Comparison of ENCODE assay signal across 13 cellular contexts in genomic region chr7:68246189-68246633, GRCh38.
A peak's percentile ranks its signal among the peaks of the same experiment; 100 is the strongest.
DNase-seq lines count a peak whose midpoint lies in the region; ATAC-seq, FAIRE-seq and TF ChIP-seq lines count a peak whose summit lies in the region.
"Had no signal": no experiment of that assay in that cellular context is flagged by ENCODE, and none has a peak within 500 bp of the region (broad histone marks: within the 10 kb centered on the region; RNA-seq: fewer than 3 reads in every experiment).

No MANE protein-coding gene starts in this region.

- intact Hi-C loops in kidney (cut with DNase I) = no loop called here
- intact Hi-C loops in Right ventricle myocardium inferior (cut with DNase I) = no loop called here

- H3K9me3 ChIP-seq in kidney (ENCODE audit: control insufficient read depth in 1 of 2, low read length in 2 of 2) = no peaks in the 10 kb centered on the region
- H3K9me3 ChIP-seq: ovary, testis had no signal

- no peak for FAIRE-seq in kidney (lab: Jason Lieb, UNC)
- FAIRE-seq: endothelial cell of umbilical vein had no signal

- ATAC-seq in HG02610 (IDR thresholded peaks at IDR 0.05; ENCODE audit: unreplicated experiment) = no peak
- no peak for ATAC-seq in GM19463 (IDR thresholded peaks at IDR 0.05; ENCODE audit: unreplicated experiment)
- ATAC-seq in Right ventricle myocardium inferior = no peak

- TF ChIP-seq CTCF in AG10803 (conservative IDR thresholded peaks at IDR 0.05; ENCODE audit: low read length) = no peak
- no peak for TF ChIP-seq CTCF in kidney (IDR thresholded peaks at IDR 0.05; ENCODE audit: borderline replicate concordance, extremely low read depth, insufficient read depth)

- no peaks in the 10 kb centered on the region for H3K36me3 ChIP-seq in kidney (ENCODE audit: control insufficient read depth in 1 of 2, insufficient read depth in 2 of 2, low read length in 2 of 2)
- H3K36me3 ChIP-seq: ovary had no signal

- peak; percentile 53 for DNase-seq in AG10803 (ENCODE audit: low read depth)
- peak; percentile 77 for DNase-seq in NCI-H1436 (lab: John Stamatoyannopoulos, UW)
- DNase-seq in RKO (ENCODE audit: low spot score) = peak; percentile 6
- peak; percentile 82 for DNase-seq in kidney
- DNase-seq in mucosa of gallbladder (ENCODE audit: low spot score) = no peak
- DNase-seq in Right ventricle myocardium inferior (ENCODE audit: missing footprints) = no peak
- DNase-seq: activated CD8-positive, alpha-beta memory T cell treated with anti-CD3 and anti-CD28 coated beads, Interleukin-2, amount 50 U/mL, for 4 hours; NCI-H524; ovary; testis had no signal

- H3K4me1 ChIP-seq in kidney (ENCODE audit: control insufficient read depth in 1 of 2, insufficient read depth in 1 of 2, low read depth in 1 of 2, low read length in 2 of 2) = no peaks in the 10 kb centered on the region
- H3K4me1 ChIP-seq: testis had no signal

- H3K4me3 ChIP-seq in AG10803 (ENCODE audit: low read length) = no peak overlapping the region
- no peak overlapping the region for H3K4me3 ChIP-seq in kidney (ENCODE audit: low read length in 2 of 2)
- H3K4me3 ChIP-seq: ovary, testis had no signal

- no peak overlapping the region for H3K9ac ChIP-seq in kidney (ENCODE audit: low read length in 2 of 2)

- no peak overlapping the region for H3K27ac ChIP-seq in kidney (ENCODE audit: low read depth in 2 of 2, low read length in 2 of 2)
- H3K27ac ChIP-seq: ovary, testis had no signal

Comparison
In these comparisons a context has a peak if more than half of its experiments do, and no peak if none do; other contexts are left out.
1. DNase-seq: peak in AG10803 (single experiment), NCI-H1436 (single experiment), RKO (single experiment) and kidney (single experiment); none in mucosa of gallbladder (single experiment) and Right ventricle myocardium inferior (single experiment).